Comparison of ENCODE assay signal across 27 cellular contexts in genomic region chr7:30450123-30450982, GRCh38. TPM values are rescaled to one million over a fixed set of nuclear protein-coding genes. Genes with fewer than 3 reads are reported as not detected.
DNase-seq lines count a peak whose midpoint lies in the region; ATAC-seq, FAIRE-seq and TF ChIP-seq lines count a peak whose summit lies in the region.
"Had no signal": no experiment of that assay in that cellular context is flagged by ENCODE, and none has a peak within 500 bp of the region (broad histone marks: within the 10 kb centered on the region; RNA-seq: fewer than 3 reads in every experiment).

No MANE protein-coding gene starts in this region.

- no peaks in the 10 kb centered on the region for H3K23me2 ChIP-seq in H1 (ENCODE audit: low read depth, low read length)

- TF ChIP-seq RAD21 in H1 (IDR thresholded peaks at IDR 0.05 in 1 of 2, conservative IDR thresholded peaks at IDR 0.05 in 1 of 2; ENCODE audit: low read depth in 2 of 2, low read length in 2 of 2), result no peak

- CTCF ChIA-PET in H1 (lab: Charles Lee; ENCODE audit: partially characterized antibody), result interaction anchor here (1.0 to 1.8 kb wide), 3 partner anchors 13 to 174 kb away, joined by 3 to 5 read pairs (median 5); no protein-coding TSS in a partner anchor

- no peak overlapping the region for H3K18ac ChIP-seq in H1 (ENCODE audit: extremely low read depth, low read length)

- intact Hi-C loops in spleen (cut with DNase I; ENCODE audit: low total_unique reads), result no loop called here

- H3K27ac ChIP-seq in H1 (ENCODE audit: low read depth, low read length), result no peak overlapping the region
- H3K27ac ChIP-seq in spleen, result peak overlapping the region in 5 of 8 donors; percentile 27 to 55 (median 47)
- H3K27ac ChIP-seq: ovary, RWPE1, SJSA1, upper lobe of right lung had no signal

- no peak for TF ChIP-seq EP300 in H1 (IDR thresholded peaks at IDR 0.05; ENCODE audit: borderline replicate concordance in 1 of 2, low read depth in 2 of 2, low read length in 2 of 2)

- no peak overlapping the region; a peak in 1 of 4 replicates for H3K4me2 ChIP-seq in H1 (ENCODE audit: insufficient read depth in 1 of 2, low read depth in 2 of 2, low read length in 2 of 2)

- no peak overlapping the region for H3K9ac ChIP-seq in NT2/D1 (ENCODE audit: insufficient read length, low read depth)
- no peak overlapping the region for H3K9ac ChIP-seq in H1 (replicated peaks in 1 of 4; ENCODE audit: extremely low read depth in 1 of 4, low read depth in 3 of 4, low read length in 3 of 4)

- no peak overlapping the region for H3K14ac ChIP-seq in H1 (ENCODE audit: insufficient read length)

- H2BK15ac ChIP-seq in H1 (ENCODE audit: low read length), result no peak overlapping the region

- H3K4me3 ChIP-seq in NT2/D1 (ENCODE audit: insufficient read length, low read depth), result no peak overlapping the region
- H3K4me3 ChIP-seq in H1 (ENCODE audit: extremely low read depth in 1 of 4, insufficient read depth in 2 of 4, low read depth in 3 of 4, low read length in 4 of 4), result no peak overlapping the region
- no peak overlapping the region for H3K4me3 ChIP-seq in spleen
- H3K4me3 ChIP-seq: gastroesophageal sphincter, ovary, SJSA1, upper lobe of right lung had no signal

- no peak overlapping the region for H2BK5ac ChIP-seq in H1 (ENCODE audit: low read depth, low read length)

- no peak overlapping the region for H4K8ac ChIP-seq in H1 (ENCODE audit: extremely low read depth, insufficient read depth, low read length)

- no peak overlapping the region for H2AFZ ChIP-seq in H1 (ENCODE audit: low read length)

- H3K4me1 ChIP-seq in NT2/D1 (ENCODE audit: insufficient read depth, insufficient read length) (peaks cover 20% of the 10 kb centered on the region), H1 (replicated peaks in 1 of 4; ENCODE audit: control insufficient read depth in 3 of 4, insufficient read depth in 4 of 4, low read length in 3 of 4) (peaks cover 0 to 9% (median 3%) of the 10 kb centered on the region in 4 experiments; a peak in 3 of 7 replicates), spleen (peaks cover 3 to 62% (median 42%) of the 10 kb centered on the region in 6 donors)
- H3K4me1 ChIP-seq: SJSA1 had no signal

- H3K36me3 ChIP-seq in NT2/D1 (ENCODE audit: insufficient read depth, insufficient read length, low read length) (peaks cover 95% of the 10 kb centered on the region), H1 (ENCODE audit: control insufficient read depth in 2 of 4, insufficient read depth in 4 of 4, low read length in 3 of 4) (peaks cover 0 to 2% (median 0%) of the 10 kb centered on the region in 4 experiments; a peak in 1 of 8 replicates), spleen (peaks cover 4 to 100% (median 70%) of the 10 kb centered on the region in 6 donors)
- H3K36me3 ChIP-seq: ovary had no signal

- H4K5ac ChIP-seq in H1 (ENCODE audit: insufficient read length, low read depth, low read length), result no peak overlapping the region

- H3K56ac ChIP-seq in H1 (replicated peaks; ENCODE audit: insufficient read length, low read depth, low read length), result no peak overlapping the region

- H3K79me1 ChIP-seq in H1 (ENCODE audit: low read depth, low read length), result 0 out of 2 replicates have a peak, but pooled peaks cover 3% of the 10 kb centered on the region

- H2BK120ac ChIP-seq in H1 (replicated peaks; ENCODE audit: low read depth, low read length), result no peak overlapping the region

- H3K9me3 ChIP-seq in NT2/D1 (ENCODE audit: insufficient read depth, low read length), result peaks cover 1% of the 10 kb centered on the region; the same call in 1 of the 2 replicates
- H3K9me3 ChIP-seq in H1 (ENCODE audit: insufficient read depth in 2 of 2, low read depth in 1 of 2, low read length in 1 of 2), result no peaks in the 10 kb centered on the region
- H3K9me3 ChIP-seq in spleen, result no peaks in the 10 kb centered on the region
- H3K9me3 ChIP-seq: gastroesophageal sphincter, ovary, SJSA1, upper lobe of right lung had no signal

- TF ChIP-seq POLR2A in H1 (IDR thresholded peaks at IDR 0.05; ENCODE audit: control extremely low read depth in 1 of 2, low read depth in 2 of 2, low read length in 2 of 2), result no peak
- no peak for TF ChIP-seq POLR2A in spleen (IDR thresholded peaks at IDR 0.05)

- no peak overlapping the region for H3K23ac ChIP-seq in H1 (ENCODE audit: insufficient read length)

- 65% methylated on average over 7 of the region's 9 CpGs; no CpG with 5 or more reads in 1 of the 2 experiments for WGBS in H1 (ENCODE audit: extremely low coverage in 1 of 2, insufficient coverage in 1 of 2, insufficient read length in 1 of 2, insufficient replicate concordance in 2 of 2, low coverage in 1 of 2, low lambda C conversion rate in 2 of 2, missing lambda C conversion rate in 1 of 2), 2 experiments
- 72 to 80% (median 78%) methylated on average over 9 of the region's 9 CpGs for WGBS in spleen, 5 donors

- H2BK20ac ChIP-seq in H1 (ENCODE audit: low read length), result no peak overlapping the region

- no peak for ATAC-seq in HG02642 (IDR thresholded peaks at IDR 0.05; ENCODE audit: poor library complexity, unreplicated experiment)
- ATAC-seq: gastroesophageal sphincter; left colon; stimulated activated naive CD8-positive, alpha-beta T cell treated with anti-CD3 and anti-CD28 coated beads, Interleukin-15, Interleukin-2, amounts not matched to agents 100 U/mL and 50 U/mL, for 24 hours; upper lobe of right lung had no signal

- H4K20me1 ChIP-seq in H1 (replicated peaks in 1 of 2; ENCODE audit: control insufficient read depth in 1 of 2, insufficient read depth in 2 of 2, low read length in 2 of 2), result no peaks in the 10 kb centered on the region

- POLR2A ChIA-PET in H1 (lab: Charles Lee; ENCODE audit: partially characterized antibody), result interaction anchor here (1.1 to 1.7 kb wide), 2 partner anchors 21 to 28 kb away, joined by 3 to 4 read pairs; no protein-coding TSS in a partner anchor

- H3K4ac ChIP-seq in H1 (replicated peaks; ENCODE audit: insufficient read length, low read depth, low read length), result no peak overlapping the region

- no peak overlapping the region for H2BK12ac ChIP-seq in H1 (ENCODE audit: low read depth, low read length)

- FAIRE-seq in H1 (lab: Jason Lieb, UNC) (no peak), GM19239 (lab: Jason Lieb, UNC) (no peak)
- FAIRE-seq: endothelial cell of umbilical vein had no signal

- H3K27me3 ChIP-seq in NT2/D1 (ENCODE audit: insufficient read depth, insufficient read length) (no peaks in the 10 kb centered on the region), H1 (replicated peaks in 1 of 4; ENCODE audit: control insufficient read depth in 3 of 4, extremely low read depth in 1 of 4, insufficient read depth in 3 of 4, low read length in 3 of 4) (no peaks in the 10 kb centered on the region), spleen (replicated peaks in 1 of 7) (no peaks in the 10 kb centered on the region)
- H3K27me3 ChIP-seq: gastroesophageal sphincter, ovary, SJSA1, upper lobe of right lung had no signal

- no peak overlapping the region for H2AK5ac ChIP-seq in H1 (ENCODE audit: low read depth, low read length)

- TF ChIP-seq CTCF in H1 (IDR thresholded peaks at IDR 0.05; ENCODE audit: control extremely low read depth in 1 of 3, insufficient read depth in 1 of 3, low read depth in 1 of 3, low read length in 3 of 3) (no peak), spleen (IDR thresholded peaks at IDR 0.05 in 8 of 11, conservative IDR thresholded peaks at IDR 0.05 in 3 of 11) (no peak)

- H4K91ac ChIP-seq in H1 (replicated peaks; ENCODE audit: insufficient read length, low read length), result no peak overlapping the region

- peak; percentile 31 for DNase-seq in NCI-H510A treated with DMSO at 0.1 percent for 48 hours (lab: John Stamatoyannopoulos, UW)
- no peak for DNase-seq in NCI-H510A (lab: John Stamatoyannopoulos, UW)
- DNase-seq in NT2/D1 (ENCODE audit: low read depth, low spot score), result peak; percentile 18
- no peak for DNase-seq in H1 (ENCODE audit: low read depth in 1 of 2, low spot score in 2 of 2)
- DNase-seq in spleen, result no peak
- DNase-seq in GM19239 (ENCODE audit: insufficient read length, low spot score), result no peak
- DNase-seq in stimulated activated CD4-positive, alpha-beta T cell treated with anti-CD3 and anti-CD28 coated beads, Interleukin-4, amount 100 ng/mL, for 24 hours, result no peak
- DNase-seq: 8988T; activated CD4-positive, alpha-beta T cell treated with anti-CD3 and anti-CD28 coated beads, Interleukin-2, amount 10 ng/mL, durations not matched to agents 7 days and 5 days; activated naive CD8-positive, alpha-beta T cell treated with anti-CD3 and anti-CD28 coated beads, Interleukin-2, amount 10 ng/mL, durations not matched to agents 7 days and 5 days; CD4-positive, CD25-positive, alpha-beta regulatory T cell; DND-41; GOT3; Kasumi-1; left colon; MV-4-11; NCI-H1436 treated with DMSO at 0.1 percent for 48 hours; NCI-H2107; stimulated activated naive CD8-positive, alpha-beta T cell treated with anti-CD3 and anti-CD28 coated beads, Interleukin-15, Interleukin-2, amounts not matched to agents 100 U/mL and 50 U/mL, for 24 hours; T1000; upper lobe of right lung had no signal

- no peaks in the 10 kb centered on the region for H3K79me2 ChIP-seq in H1 (ENCODE audit: control insufficient read depth in 1 of 2, insufficient read depth in 2 of 2, low read length in 2 of 2)

TF ChIP-seq in H1, 55 proteins besides CTCF, POLR2A, EP300 and RAD21 (continues in another document):
- TF ChIP-seq GABPA (IDR thresholded peaks at IDR 0.05; ENCODE audit: borderline replicate concordance, insufficient read depth, low read length), result no peak

RNA-seq across cellular contexts. Expression of gene NOD1, which starts 28.2 kb away (rescaled TPM):
- total RNA-seq in H1 (2021; fragmentation: NEBNext Ultra II Directional; extraction: Animal tissue kit (Norgen Biotek cat#: 25700)), result 6.0 and 6.5 TPM in 2 replicates
- polyA plus RNA-seq in H1 (2011; rRNA removed) (3.8 and 4.1 TPM in 2 replicates), spleen (10 to 100 TPM; 11.0 to 27.9 (median 21.9) TPM)
- 4.0 TPM for polyA plus RNA-seq in H1 (2011; cell fraction: cytosol; rRNA removed)
- 8.3 TPM for polyA plus RNA-seq in H1 (2011; cell fraction: nucleus; rRNA removed)
- 3.9 to 4.6 TPM (median 4.1 TPM) in 4 replicates for polyA plus RNA-seq in H1 (2012, experiment 1 of 2)
- 3.0 TPM for polyA plus RNA-seq in H1 (2012, experiment 2 of 2)
- polyA plus RNA-seq in H1 (2013, experiment 1 of 2), result 4.5 TPM
- 4.3 TPM for polyA plus RNA-seq in H1 (2013, experiment 2 of 2)
- 5.6 and 5.9 TPM in 2 replicates for polyA minus RNA-seq in H1 (2011; rRNA and poly(A)+ RNA removed)
- 4.0 TPM for polyA minus RNA-seq in H1 (2011; cell fraction: cytosol; rRNA and poly(A)+ RNA removed)
- polyA minus RNA-seq in H1 (2011; cell fraction: nucleus; rRNA and poly(A)+ RNA removed), result 10.1 TPM
- total RNA-seq in spleen, result 10 to 100 TPM; 27.8 to 40.8 (median 37.7) TPM

RNA-seq across cellular contexts. Expression of gene GGCT, which starts 54.3 kb away (rescaled TPM):
- 125 and 129 TPM in 2 replicates for total RNA-seq in H1 (2021; fragmentation: NEBNext Ultra II Directional; extraction: Animal tissue kit (Norgen Biotek cat#: 25700))
- polyA plus RNA-seq in H1 (2011; rRNA removed) (47.7 and 50.0 TPM in 2 replicates), spleen (10 to 100 TPM; 37.6 to 53.0 (median 50.7) TPM)
- polyA plus RNA-seq in H1 (2011; cell fraction: cytosol; rRNA removed), result 85.5 TPM
- polyA plus RNA-seq in H1 (2011; cell fraction: nucleus; rRNA removed), result 60.8 TPM
- polyA plus RNA-seq in H1 (2012, experiment 1 of 2), result 88.5 to 127 TPM (median 90.7 TPM) in 4 replicates
- 39.1 TPM for polyA plus RNA-seq in H1 (2012, experiment 2 of 2)
- polyA plus RNA-seq in H1 (2013, experiment 1 of 2), result 84.7 TPM
- 87.8 TPM for polyA plus RNA-seq in H1 (2013, experiment 2 of 2)
- 12.2 and 13.2 TPM in 2 replicates for polyA minus RNA-seq in H1 (2011; rRNA and poly(A)+ RNA removed)
- 26.6 TPM for polyA minus RNA-seq in H1 (2011; cell fraction: cytosol; rRNA and poly(A)+ RNA removed)
- 21.5 TPM for polyA minus RNA-seq in H1 (2011; cell fraction: nucleus; rRNA and poly(A)+ RNA removed)
- total RNA-seq in spleen, result 10 to 100 TPM; 13.8 to 26.9 (median 18.1) TPM

Comparison
In these comparisons a context has a peak if more than half of its experiments do, and no peak if none do; other contexts are left out.
1. DNase-seq: peak in NCI-H510A treated with DMSO at 0.1 percent for 48 hours (single experiment) and NT2/D1 (single experiment); none in NCI-H510A (single experiment), H1 (0 of 2), spleen (single experiment), GM19239 (single experiment) and stimulated activated CD4-positive, alpha-beta T cell treated with anti-CD3 and anti-CD28 coated beads, Interleukin-4, amount 100 ng/mL, for 24 hours (single experiment).